In the genomic region with DNA sequence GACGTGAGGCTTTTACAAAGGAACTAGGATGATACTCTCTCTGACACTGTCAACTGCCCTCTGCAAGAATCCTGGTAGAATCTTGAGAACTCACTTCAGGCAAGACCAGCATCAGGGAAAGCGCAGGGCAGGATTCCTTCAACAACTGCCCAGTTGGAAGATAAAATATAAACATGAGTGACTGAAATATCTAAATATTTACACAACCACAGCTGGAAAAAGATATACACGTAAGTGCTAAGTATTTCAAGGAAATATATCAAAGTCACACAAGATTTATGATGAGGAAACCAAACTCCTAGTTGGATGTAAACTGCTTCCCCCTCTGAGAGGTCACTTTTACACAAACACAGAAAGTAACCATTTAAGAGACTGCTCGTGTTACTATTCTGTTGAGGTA, we compare ENCODE assay signal across 1 cellular context.
TF ChIP-seq lines count a peak whose summit lies in the region.

No MANE protein-coding gene starts in this region.

TF ChIP-seq in neural cell, 6 proteins besides CTCF, POLR2A, EP300 and RAD21 (continued from another document):
- TF ChIP-seq POLR2AphosphoS5 (IDR thresholded peaks at IDR 0.05) (no peak), SMC3 (conservative IDR thresholded peaks at IDR 0.05; ENCODE audit: poor library complexity) (no peak)
- TF ChIP-seq, protein P1, sequence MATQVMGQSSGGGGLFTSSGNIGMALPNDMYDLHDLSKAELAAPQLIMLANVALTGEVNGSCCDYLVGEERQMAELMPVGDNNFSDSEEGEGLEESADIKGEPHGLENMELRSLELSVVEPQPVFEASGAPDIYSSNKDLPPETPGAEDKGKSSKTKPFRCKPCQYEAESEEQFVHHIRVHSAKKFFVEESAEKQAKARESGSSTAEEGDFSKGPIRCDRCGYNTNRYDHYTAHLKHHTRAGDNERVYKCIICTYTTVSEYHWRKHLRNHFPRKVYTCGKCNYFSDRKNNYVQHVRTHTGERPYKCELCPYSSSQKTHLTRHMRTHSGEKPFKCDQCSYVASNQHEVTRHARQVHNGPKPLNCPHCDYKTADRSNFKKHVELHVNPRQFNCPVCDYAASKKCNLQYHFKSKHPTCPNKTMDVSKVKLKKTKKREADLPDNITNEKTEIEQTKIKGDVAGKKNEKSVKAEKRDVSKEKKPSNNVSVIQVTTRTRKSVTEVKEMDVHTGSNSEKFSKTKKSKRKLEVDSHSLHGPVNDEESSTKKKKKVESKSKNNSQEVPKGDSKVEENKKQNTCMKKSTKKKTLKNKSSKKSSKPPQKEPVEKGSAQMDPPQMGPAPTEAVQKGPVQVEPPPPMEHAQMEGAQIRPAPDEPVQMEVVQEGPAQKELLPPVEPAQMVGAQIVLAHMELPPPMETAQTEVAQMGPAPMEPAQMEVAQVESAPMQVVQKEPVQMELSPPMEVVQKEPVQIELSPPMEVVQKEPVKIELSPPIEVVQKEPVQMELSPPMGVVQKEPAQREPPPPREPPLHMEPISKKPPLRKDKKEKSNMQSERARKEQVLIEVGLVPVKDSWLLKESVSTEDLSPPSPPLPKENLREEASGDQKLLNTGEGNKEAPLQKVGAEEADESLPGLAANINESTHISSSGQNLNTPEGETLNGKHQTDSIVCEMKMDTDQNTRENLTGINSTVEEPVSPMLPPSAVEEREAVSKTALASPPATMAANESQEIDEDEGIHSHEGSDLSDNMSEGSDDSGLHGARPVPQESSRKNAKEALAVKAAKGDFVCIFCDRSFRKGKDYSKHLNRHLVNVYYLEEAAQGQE (IDR thresholded peaks at IDR 0.05; ENCODE audit: borderline replicate concordance), result no peak
